ENCODE assay signal across 15 cellular contexts in the genomic region with DNA sequence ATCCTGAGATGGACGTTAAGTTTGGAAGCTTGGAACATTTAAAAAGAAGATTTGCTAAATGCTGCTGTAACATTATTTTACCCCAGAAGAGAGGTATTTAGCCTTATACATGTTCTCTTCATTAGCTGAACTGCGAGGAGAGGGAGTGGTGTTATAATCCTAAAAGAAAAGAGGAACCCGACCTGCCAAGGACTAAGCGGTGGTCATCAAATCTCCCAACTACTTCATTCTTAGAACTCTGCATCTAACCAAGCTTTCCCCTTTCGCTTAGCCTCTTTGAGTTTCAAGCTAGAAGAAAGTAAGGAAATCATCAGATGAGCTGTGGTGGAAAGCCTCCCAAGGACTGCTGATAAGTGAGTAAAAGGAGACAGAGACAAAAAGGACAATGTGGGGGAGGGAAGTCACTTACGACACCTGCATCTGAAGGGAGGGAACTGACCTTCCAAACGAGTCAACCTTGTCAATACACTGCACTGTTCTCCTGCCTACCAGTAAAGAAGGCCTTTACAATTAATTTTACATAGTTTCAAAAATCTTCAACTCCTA.
"Had no signal": no experiment of that assay in that cellular context is flagged by ENCODE, and none has a peak within 500 bp of the region (broad histone marks: within the 10 kb centered on the region; RNA-seq: fewer than 3 reads in every experiment).

No MANE protein-coding gene starts in this region.

- H3K9me3 ChIP-seq: body of pancreas, colonic mucosa, transverse colon had no signal

- H3K4me1 ChIP-seq: body of pancreas, colonic mucosa, transverse colon had no signal

- H3K36me3 ChIP-seq: colonic mucosa, transverse colon had no signal

- DNase-seq: activated CD8-positive, alpha-beta memory T cell treated with anti-CD3 and anti-CD28 coated beads, Interleukin-2, amount 10 ng/mL, durations not matched to agents 7 days and 5 days; activated effector memory CD4-positive, alpha-beta T cell treated with anti-CD3 and anti-CD28 coated beads, Interleukin-2, amount 50 U/mL, for 16 hours; activated T-cell treated with anti-CD3 and anti-CD28 coated beads, Interleukin-2, amount 50 U/mL, for 1 hour; amniotic stem cell; body of pancreas; caudate nucleus; colonic mucosa; islet precursor cell; naive B cell; nucleus accumbens; stimulated activated CD4-positive, alpha-beta T cell treated with anti-CD3 and anti-CD28 coated beads, Interleukin-4, amount 100 ng/mL, for 24 hours; stimulated activated naive CD4-positive, alpha-beta T cell treated with Interleukin-2 at 50 U/mL for 16 hours; substantia nigra; transverse colon; WERI-Rb-1 had no signal

- H3K27ac ChIP-seq: body of pancreas, colonic mucosa, transverse colon, WERI-Rb-1 had no signal

- H3K27me3 ChIP-seq: body of pancreas, colonic mucosa, transverse colon had no signal

- H3K4me3 ChIP-seq: body of pancreas, colonic mucosa, transverse colon had no signal
